17 cellular contexts compared by ENCODE assay signal in the genomic region with DNA sequence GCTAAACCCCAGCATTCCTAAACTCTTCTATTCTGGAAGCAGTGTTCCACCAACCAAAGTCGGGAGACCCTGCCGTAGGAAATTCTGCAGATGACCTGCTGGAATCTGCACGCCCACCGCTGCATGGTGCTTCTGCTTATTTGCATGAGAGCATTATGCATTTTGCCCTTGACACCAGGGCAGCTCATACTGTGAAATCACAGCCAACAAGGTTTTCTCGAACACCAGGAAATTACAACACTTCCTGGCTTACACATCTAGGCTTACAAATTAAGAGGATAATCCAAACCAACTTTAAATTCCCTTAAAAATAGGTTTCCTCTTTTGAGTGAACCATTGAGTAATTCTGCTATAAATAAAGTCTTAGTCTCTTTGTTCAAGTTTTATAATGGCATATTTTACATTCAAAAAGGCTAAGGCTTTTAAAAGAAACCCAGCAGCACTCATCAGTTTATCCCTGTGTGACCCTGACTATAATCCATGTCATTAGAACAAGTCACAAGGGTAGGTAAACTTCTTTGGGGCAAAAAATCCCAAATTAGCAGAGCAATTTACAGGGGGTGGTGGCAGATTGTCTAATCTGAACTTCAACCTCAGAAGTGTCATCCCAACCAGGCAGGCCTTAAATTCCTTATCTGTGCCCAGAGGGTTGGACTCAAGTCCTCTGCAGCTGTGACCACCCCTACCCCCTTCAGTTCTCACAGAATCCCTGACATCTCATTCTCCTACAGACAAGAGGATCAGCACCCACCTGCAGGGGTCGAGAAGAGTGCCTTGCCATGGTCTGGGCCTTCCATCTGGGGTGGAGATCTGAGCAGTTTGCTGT. TPM values are rescaled to one million over a fixed set of nuclear protein-coding genes. Genes with fewer than 3 reads are reported as not detected.
DNase-seq lines count a peak whose midpoint lies in the region; ATAC-seq, FAIRE-seq and TF ChIP-seq lines count a peak whose summit lies in the region.
"Had no signal": no experiment of that assay in that cellular context is flagged by ENCODE, and none has a peak within 500 bp of the region (broad histone marks: within the 10 kb centered on the region; RNA-seq: fewer than 3 reads in every experiment).

No MANE protein-coding gene starts in this region.

- no peaks in the 10 kb centered on the region for H3K27me3 Mint-ChIP-seq in activated T-cell treated with anti-CD3 and anti-CD28 coated beads, Interleukin-2, amount 50 U/mL, for 72 hours (ENCODE audit: low read depth)
- H3K27me3 Mint-ChIP-seq: activated naive CD8-positive, alpha-beta T cell treated with anti-CD3 and anti-CD28 coated beads for 36 hours had no signal

- H3K4me3 Mint-ChIP-seq in activated T-cell treated with anti-CD3 and anti-CD28 coated beads, Interleukin-2, amount 50 U/mL, for 72 hours = no peak overlapping the region
- H3K4me3 Mint-ChIP-seq: activated naive CD8-positive, alpha-beta T cell treated with anti-CD3 and anti-CD28 coated beads for 36 hours; CD8-positive, alpha-beta memory T cell had no signal

- no peak overlapping the region for H3K4me3 ChIP-seq in bronchial epithelial cell (ENCODE audit: low read depth, low read length)
- H3K4me3 ChIP-seq: body of pancreas had no signal

- peak; percentile 60 for FAIRE-seq in bronchial epithelial cell (lab: Jason Lieb, UNC)
- FAIRE-seq: RCC 7860 had no signal

- peaks cover 3 to 10% of the 10 kb centered on the region in 2 donors for H3K9me3 Mint-ChIP-seq in activated T-cell treated with anti-CD3 and anti-CD28 coated beads, Interleukin-2, amount 50 U/mL, for 72 hours

- H3K4me1 Mint-ChIP-seq in activated T-cell treated with anti-CD3 and anti-CD28 coated beads, Interleukin-2, amount 50 U/mL, for 72 hours (ENCODE audit: low read depth) = no peaks in the 10 kb centered on the region
- H3K4me1 Mint-ChIP-seq: activated naive CD8-positive, alpha-beta T cell treated with anti-CD3 and anti-CD28 coated beads for 36 hours; CD8-positive, alpha-beta memory T cell had no signal

- ATAC-seq in left lobe of liver (peak; percentile 57), SK-N-SH treated with all-trans-retinoic acid at 6 μM for 48 hours (no peak)
- no peak for ATAC-seq in activated T-cell treated with anti-CD3 and anti-CD28 coated beads, Interleukin-2, amount 50 U/mL, for 72 hours (replicated peaks in 1 of 2)
- ATAC-seq: body of pancreas had no signal

- peaks cover 2 to 10% of the 10 kb centered on the region in 2 donors for H3K36me3 Mint-ChIP-seq in activated T-cell treated with anti-CD3 and anti-CD28 coated beads, Interleukin-2, amount 50 U/mL, for 72 hours (ENCODE audit: insufficient read depth in 2 of 2)

- DNase-seq in AML-193 (lab: John Stamatoyannopoulos, UW) (peak; percentile 97), Kasumi-1 (lab: John Stamatoyannopoulos, UW) (peak; percentile 52 to 67), bronchial epithelial cell (ENCODE audit: low read depth) (peak; percentile 44), left lobe of liver (ENCODE audit: low spot score) (no peak), OCI-M1 (lab: John Stamatoyannopoulos, UW) (no peak)
- no peak for DNase-seq in stimulated activated CD4-positive, alpha-beta T cell treated with anti-CD3 and anti-CD28 coated beads, Interleukin-15, amount 100 ng/mL, for 24 hours
- DNase-seq in activated T-cell treated with anti-CD3 and anti-CD28 coated beads, Interleukin-2, amount 50 U/mL, for 72 hours = no peak
- DNase-seq: activated CD4-positive, alpha-beta T cell treated with anti-CD3 and anti-CD28 coated beads for 1 hour; activated naive CD8-positive, alpha-beta T cell treated with anti-CD3 and anti-CD28 coated beads for 36 hours; CD8-positive, alpha-beta memory T cell; cortex of kidney; DMS79; NCI-H2171 had no signal

- H3K27me3 ChIP-seq in bronchial epithelial cell (ENCODE audit: control insufficient read depth, insufficient read depth, low read length) = no peaks in the 10 kb centered on the region
- H3K27me3 ChIP-seq: body of pancreas had no signal

- no peaks in the 10 kb centered on the region for H3K36me3 ChIP-seq in bronchial epithelial cell (ENCODE audit: control insufficient read depth, insufficient read depth, low read length)

- TF ChIP-seq CTCF in bronchial epithelial cell (IDR thresholded peaks at IDR 0.05; ENCODE audit: insufficient read depth, low read length, severe bottlenecking) = no peak

- H3K27ac Mint-ChIP-seq in activated T-cell treated with anti-CD3 and anti-CD28 coated beads, Interleukin-2, amount 50 U/mL, for 72 hours = no peak overlapping the region
- H3K27ac Mint-ChIP-seq: activated naive CD8-positive, alpha-beta T cell treated with anti-CD3 and anti-CD28 coated beads for 36 hours had no signal

TF ChIP-seq in SK-N-SH treated with all-trans-retinoic acid at 6 μM for 48 hours, 23 proteins besides CTCF, POLR2A, EP300 and RAD21 (continues in another document):
- TF ChIP-seq, protein P1, sequence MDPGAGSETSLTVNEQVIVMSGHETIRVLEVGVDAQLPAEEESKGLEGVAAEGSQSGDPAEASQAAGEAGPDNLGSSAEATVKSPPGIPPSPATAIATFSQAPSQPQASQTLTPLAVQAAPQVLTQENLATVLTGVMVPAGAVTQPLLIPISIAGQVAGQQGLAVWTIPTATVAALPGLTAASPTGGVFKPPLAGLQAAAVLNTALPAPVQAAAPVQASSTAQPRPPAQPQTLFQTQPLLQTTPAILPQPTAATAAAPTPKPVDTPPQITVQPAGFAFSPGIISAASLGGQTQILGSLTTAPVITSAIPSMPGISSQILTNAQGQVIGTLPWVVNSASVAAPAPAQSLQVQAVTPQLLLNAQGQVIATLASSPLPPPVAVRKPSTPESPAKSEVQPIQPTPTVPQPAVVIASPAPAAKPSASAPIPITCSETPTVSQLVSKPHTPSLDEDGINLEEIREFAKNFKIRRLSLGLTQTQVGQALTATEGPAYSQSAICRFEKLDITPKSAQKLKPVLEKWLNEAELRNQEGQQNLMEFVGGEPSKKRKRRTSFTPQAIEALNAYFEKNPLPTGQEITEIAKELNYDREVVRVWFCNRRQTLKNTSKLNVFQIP (CRISPR knock-in tag; IDR thresholded peaks at IDR 0.05; ENCODE audit: borderline replicate concordance, low read depth) = no peak
- TF ChIP-seq, protein P2, sequence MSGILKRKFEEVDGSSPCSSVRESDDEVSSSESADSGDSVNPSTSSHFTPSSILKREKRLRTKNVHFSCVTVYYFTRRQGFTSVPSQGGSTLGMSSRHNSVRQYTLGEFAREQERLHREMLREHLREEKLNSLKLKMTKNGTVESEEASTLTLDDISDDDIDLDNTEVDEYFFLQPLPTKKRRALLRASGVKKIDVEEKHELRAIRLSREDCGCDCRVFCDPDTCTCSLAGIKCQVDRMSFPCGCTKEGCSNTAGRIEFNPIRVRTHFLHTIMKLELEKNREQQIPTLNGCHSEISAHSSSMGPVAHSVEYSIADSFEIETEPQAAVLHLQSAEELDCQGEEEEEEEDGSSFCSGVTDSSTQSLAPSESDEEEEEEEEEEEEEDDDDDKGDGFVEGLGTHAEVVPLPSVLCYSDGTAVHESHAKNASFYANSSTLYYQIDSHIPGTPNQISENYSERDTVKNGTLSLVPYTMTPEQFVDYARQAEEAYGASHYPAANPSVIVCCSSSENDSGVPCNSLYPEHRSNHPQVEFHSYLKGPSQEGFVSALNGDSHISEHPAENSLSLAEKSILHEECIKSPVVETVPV (CRISPR knock-in tag; IDR thresholded peaks at IDR 0.05) = no peak
- no peak for TF ChIP-seq ZFP30 (CRISPR knock-in tag; IDR thresholded peaks at IDR 0.05)
- TF ChIP-seq RARB (CRISPR knock-in tag; IDR thresholded peaks at IDR 0.05) = no peak
- TF ChIP-seq, protein P3, sequence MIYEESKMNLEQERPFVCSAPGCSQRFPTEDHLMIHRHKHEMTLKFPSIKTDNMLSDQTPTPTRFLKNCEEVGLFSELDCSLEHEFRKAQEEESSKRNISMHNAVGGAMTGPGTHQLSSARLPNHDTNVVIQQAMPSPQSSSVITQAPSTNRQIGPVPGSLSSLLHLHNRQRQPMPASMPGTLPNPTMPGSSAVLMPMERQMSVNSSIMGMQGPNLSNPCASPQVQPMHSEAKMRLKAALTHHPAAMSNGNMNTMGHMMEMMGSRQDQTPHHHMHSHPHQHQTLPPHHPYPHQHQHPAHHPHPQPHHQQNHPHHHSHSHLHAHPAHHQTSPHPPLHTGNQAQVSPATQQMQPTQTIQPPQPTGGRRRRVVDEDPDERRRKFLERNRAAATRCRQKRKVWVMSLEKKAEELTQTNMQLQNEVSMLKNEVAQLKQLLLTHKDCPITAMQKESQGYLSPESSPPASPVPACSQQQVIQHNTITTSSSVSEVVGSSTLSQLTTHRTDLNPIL (CRISPR knock-in tag; IDR thresholded peaks at IDR 0.05; ENCODE audit: low read depth) = no peak
- no peak for TF ChIP-seq ZC3H10 (CRISPR knock-in tag; IDR thresholded peaks at IDR 0.05)
- no peak for TF ChIP-seq ZFP3 (CRISPR knock-in tag; IDR thresholded peaks at IDR 0.05)
- no peak for TF ChIP-seq ZNF8 (CRISPR knock-in tag; IDR thresholded peaks at IDR 0.05)
- no peak for TF ChIP-seq ESRRG (CRISPR knock-in tag; IDR thresholded peaks at IDR 0.05)
- TF ChIP-seq CSDC2 (CRISPR knock-in tag; IDR thresholded peaks at IDR 0.05) = no peak
- no peak for TF ChIP-seq OSR1 (CRISPR knock-in tag; IDR thresholded peaks at IDR 0.05)
- TF ChIP-seq ISL1 (CRISPR knock-in tag; IDR thresholded peaks at IDR 0.05) = no peak
- TF ChIP-seq GLIS3 (CRISPR knock-in tag; IDR thresholded peaks at IDR 0.05) = no peak
- no peak for TF ChIP-seq TOX (CRISPR knock-in tag; IDR thresholded peaks at IDR 0.05; ENCODE audit: borderline replicate concordance)
- TF ChIP-seq ZNF70 (CRISPR knock-in tag; IDR thresholded peaks at IDR 0.05) = no peak
- no peak for TF ChIP-seq PPARA (CRISPR knock-in tag; IDR thresholded peaks at IDR 0.05; ENCODE audit: borderline replicate concordance)
- no peak for TF ChIP-seq TCF4 (CRISPR knock-in tag; IDR thresholded peaks at IDR 0.05; ENCODE audit: borderline replicate concordance)
- TF ChIP-seq SNAI2 (CRISPR knock-in tag; IDR thresholded peaks at IDR 0.05) = no peak
- no peak for TF ChIP-seq ZNF565 (CRISPR knock-in tag; conservative IDR thresholded peaks at IDR 0.05; ENCODE audit: low read depth)

RNA-seq across cellular contexts. Expression of a gene that starts 33.5 kb away (rescaled TPM):
- total RNA-seq in bronchial epithelial cell (69.5 and 187 TPM in 2 replicates), left lobe of liver (29.8 TPM)
- not detected for total RNA-seq in activated T-cell treated with anti-CD3 and anti-CD28 coated beads, Interleukin-2, amount 50 U/mL, for 72 hours
- total RNA-seq: activated CD8-positive, alpha-beta memory T cell treated with anti-CD3 and anti-CD28 coated beads for 36 hours; activated naive CD8-positive, alpha-beta T cell treated with anti-CD3 and anti-CD28 coated beads for 36 hours; CD8-positive, alpha-beta memory T cell had no signal

Comparison
In these comparisons a context has a peak if more than half of its experiments do, and no peak if none do; other contexts are left out.
1. DNase-seq: peak in AML-193 (2 of 2), Kasumi-1 (2 of 2) and bronchial epithelial cell (single experiment); none in left lobe of liver (single experiment), OCI-M1 (single experiment), stimulated activated CD4-positive, alpha-beta T cell treated with anti-CD3 and anti-CD28 coated beads, Interleukin-15, amount 100 ng/mL, for 24 hours (single experiment) and activated T-cell treated with anti-CD3 and anti-CD28 coated beads, Interleukin-2, amount 50 U/mL, for 72 hours (0 of 2).
2. RNA of a gene that starts 33.5 kb away (total RNA-seq): 69.5 to 187 TPM in bronchial epithelial cell and 29.8 TPM in left lobe of liver (single experiment); not detected in activated T-cell treated with anti-CD3 and anti-CD28 coated beads, Interleukin-2, amount 50 U/mL, for 72 hours; every median in the first group is over 10 times any median in the second.